Comparison of ENCODE assay signal across 12 cellular contexts in the genomic region with DNA sequence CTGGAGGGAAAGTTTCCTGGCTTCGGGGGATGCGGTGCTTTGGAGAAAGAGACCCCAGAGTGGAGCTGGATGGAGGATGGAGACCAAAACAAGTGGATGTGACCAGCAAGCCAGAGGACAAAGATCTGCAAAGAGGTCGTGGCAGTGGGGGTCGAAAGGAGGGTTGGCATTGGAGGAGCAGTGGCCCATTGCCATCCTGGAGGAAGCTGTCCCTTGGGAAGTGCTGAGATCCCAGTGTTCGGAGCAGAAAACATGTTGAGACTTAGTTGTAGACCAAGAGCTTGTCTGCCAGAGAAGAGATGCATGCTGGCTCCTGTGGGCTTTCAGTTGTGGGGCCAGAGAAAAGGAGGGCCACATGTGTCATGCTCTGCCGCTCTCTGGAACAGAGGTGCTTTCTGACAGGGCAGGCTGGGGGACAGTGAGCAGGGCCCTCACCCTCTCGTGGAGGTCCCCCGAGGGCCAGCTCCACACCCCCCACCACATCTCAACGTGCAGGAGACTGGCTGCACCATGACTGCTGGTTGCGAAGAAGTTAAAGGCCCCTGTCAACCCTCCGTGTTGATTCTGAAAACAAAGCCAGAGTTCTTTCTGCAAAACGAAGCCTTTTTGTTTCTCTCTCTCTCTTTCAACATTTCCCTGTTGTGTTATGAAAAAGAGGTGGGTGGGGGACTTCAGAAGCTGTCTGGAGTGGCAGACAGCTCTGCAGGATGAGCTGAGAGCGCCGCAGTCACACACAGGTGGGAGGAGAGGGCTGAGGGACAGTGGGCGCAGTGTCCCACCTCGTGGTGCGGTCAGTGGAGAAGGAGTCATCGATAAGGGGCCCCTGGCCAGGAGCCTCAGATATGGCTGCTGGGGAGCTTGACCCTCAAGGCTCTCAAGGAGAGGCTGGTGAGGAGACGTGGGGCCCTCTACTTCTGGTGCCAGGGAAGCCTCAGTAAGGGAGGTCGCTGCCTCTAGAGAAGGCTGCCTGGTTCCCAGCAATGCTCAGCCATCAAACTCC.
DNase-seq lines count a peak whose midpoint lies in the region; ATAC-seq, FAIRE-seq and TF ChIP-seq lines count a peak whose summit lies in the region.
"Had no signal": no experiment of that assay in that cellular context is flagged by ENCODE, and none has a peak within 500 bp of the region (broad histone marks: within the 10 kb centered on the region; RNA-seq: fewer than 3 reads in every experiment).

No MANE protein-coding gene starts in this region.

- H3K4me3 ChIP-seq in hepatocyte = no peak overlapping the region
- no peak overlapping the region for H3K4me3 ChIP-seq in small intestine (ENCODE audit: low read depth in 1 of 2, low read length in 2 of 2)
- H3K4me3 ChIP-seq: SK-N-MC had no signal

- ATAC-seq in HG02610 (IDR thresholded peaks at IDR 0.05; ENCODE audit: unreplicated experiment) (peak; percentile 57), GM21367 (IDR thresholded peaks at IDR 0.05; ENCODE audit: unreplicated experiment) (no peak)
- peak; percentile 85 for ATAC-seq in stimulated activated memory B cell treated with anti-CD40 and anti-IgM and Interleukin-4, amounts not matched to agents 10 μg/mL and 1 μg/mL and 100 μg/mL, for 72 hours

- no peak overlapping the region for H3K4me2 ChIP-seq in hepatocyte

- H3K36me3 Mint-ChIP-seq in activated T-cell treated with anti-CD3 and anti-CD28 coated beads, Interleukin-2, amount 50 U/mL, for 24 hours (ENCODE audit: low read depth) = no peaks in the 10 kb centered on the region
- H3K36me3 Mint-ChIP-seq in stimulated activated memory B cell treated with anti-CD40 and anti-IgM and Interleukin-4, amounts not matched to agents 10 μg/mL and 1 μg/mL and 100 μg/mL, for 72 hours = peaks cover 7% of the 10 kb centered on the region

- H2AFZ ChIP-seq in hepatocyte = no peak overlapping the region

- peaks cover 84% of the 10 kb centered on the region for H3K27me3 Mint-ChIP-seq in activated T-cell treated with anti-CD3 and anti-CD28 coated beads, Interleukin-2, amount 50 U/mL, for 24 hours
- peaks cover 40% of the 10 kb centered on the region for H3K27me3 Mint-ChIP-seq in stimulated activated memory B cell treated with anti-CD40 and anti-IgM and Interleukin-4, amounts not matched to agents 10 μg/mL and 1 μg/mL and 100 μg/mL, for 72 hours

- H3K27ac ChIP-seq in hepatocyte (no peak overlapping the region), small intestine (ENCODE audit: low read depth in 1 of 2, low read length in 1 of 2) (no peak overlapping the region)
- H3K27ac ChIP-seq: SK-N-MC had no signal

- peak overlapping the region; percentile 18 for H3K27ac Mint-ChIP-seq in activated T-cell treated with anti-CD3 and anti-CD28 coated beads, Interleukin-2, amount 50 U/mL, for 24 hours
- peak overlapping the region; percentile 92 for H3K27ac Mint-ChIP-seq in stimulated activated memory B cell treated with anti-CD40 and anti-IgM and Interleukin-4, amounts not matched to agents 10 μg/mL and 1 μg/mL and 100 μg/mL, for 72 hours

- DNase-seq in activated T-cell treated with anti-CD3 and anti-CD28 coated beads, Interleukin-2, amount 50 U/mL, for 24 hours = peak; percentile 58
- no peak for DNase-seq in activated T-cell treated with anti-CD3 and anti-CD28 coated beads, Interleukin-2, amount 50 U/mL, for 1 hour
- peak; percentile 55 to 57 for DNase-seq in activated T-cell treated with anti-CD3 and anti-CD28 coated beads, Interleukin-2, amount 50 U/mL, for 48 hours
- no peak for DNase-seq in hepatocyte (ENCODE audit: low spot score)
- no peak for DNase-seq in small intestine
- DNase-seq: cortex of kidney, glutamatergic neuron, HCEC 1CT had no signal

- H3K27me3 ChIP-seq in hepatocyte (no peaks in the 10 kb centered on the region), small intestine (ENCODE audit: control insufficient read depth in 2 of 2, insufficient read depth in 2 of 2, low read length in 2 of 2) (no peaks in the 10 kb centered on the region)

- no peak for FAIRE-seq in small intestine (lab: Jason Lieb, UNC)

- H4K20me1 ChIP-seq in hepatocyte (ENCODE audit: insufficient read depth, poor library complexity, severe bottlenecking) = no peaks in the 10 kb centered on the region

- peak overlapping the region; percentile 33 for H3K4me3 Mint-ChIP-seq in activated T-cell treated with anti-CD3 and anti-CD28 coated beads, Interleukin-2, amount 50 U/mL, for 24 hours
- peak overlapping the region; percentile 34 for H3K4me3 Mint-ChIP-seq in stimulated activated memory B cell treated with anti-CD40 and anti-IgM and Interleukin-4, amounts not matched to agents 10 μg/mL and 1 μg/mL and 100 μg/mL, for 72 hours

- H3K9me3 Mint-ChIP-seq in activated T-cell treated with anti-CD3 and anti-CD28 coated beads, Interleukin-2, amount 50 U/mL, for 24 hours = peaks cover 17% of the 10 kb centered on the region
- H3K9me3 Mint-ChIP-seq in stimulated activated memory B cell treated with anti-CD40 and anti-IgM and Interleukin-4, amounts not matched to agents 10 μg/mL and 1 μg/mL and 100 μg/mL, for 72 hours = peaks cover 10% of the 10 kb centered on the region

- H3K4me1 Mint-ChIP-seq in activated T-cell treated with anti-CD3 and anti-CD28 coated beads, Interleukin-2, amount 50 U/mL, for 24 hours (ENCODE audit: low read depth) = peaks cover 34% of the 10 kb centered on the region
- peaks cover 32% of the 10 kb centered on the region for H3K4me1 Mint-ChIP-seq in stimulated activated memory B cell treated with anti-CD40 and anti-IgM and Interleukin-4, amounts not matched to agents 10 μg/mL and 1 μg/mL and 100 μg/mL, for 72 hours

- no peaks in the 10 kb centered on the region for H3K79me2 ChIP-seq in hepatocyte

- H3K9me3 ChIP-seq in hepatocyte (ENCODE audit: low read depth) (no peaks in the 10 kb centered on the region), small intestine (ENCODE audit: control insufficient read depth, low read depth) (no peaks in the 10 kb centered on the region)

- H3K4me1 ChIP-seq in hepatocyte (ENCODE audit: insufficient read depth) = peaks cover 4% of the 10 kb centered on the region
- H3K4me1 ChIP-seq in small intestine (ENCODE audit: control insufficient read depth in 2 of 2, insufficient read depth in 1 of 2, low read depth in 1 of 2, low read length in 1 of 2) = no peaks in the 10 kb centered on the region

- 88% methylated on average over 20 of the region's 20 CpGs for WGBS in hepatocyte (ENCODE audit: low lambda C conversion rate, missing lambda C conversion rate)
- 76 to 78% (median 77%) methylated on average over 20 of the region's 20 CpGs for WGBS in small intestine, 3 donors

- no peaks in the 10 kb centered on the region for H3K9me2 ChIP-seq in hepatocyte (replicated peaks; ENCODE audit: insufficient read depth)

- H3K36me3 ChIP-seq in hepatocyte (replicated peaks; ENCODE audit: insufficient read depth, low read depth) = no peaks in the 10 kb centered on the region
- H3K36me3 ChIP-seq in small intestine (ENCODE audit: control insufficient read depth in 2 of 2, insufficient read depth in 2 of 2, low read length in 2 of 2) = no peaks in the 10 kb centered on the region

- TF ChIP-seq CTCF in hepatocyte (IDR thresholded peaks at IDR 0.05; ENCODE audit: poor library complexity) = no peak

Comparison
In these comparisons a context has a peak if more than half of its experiments do, and no peak if none do; other contexts are left out.
1. DNase-seq: peak in activated T-cell treated with anti-CD3 and anti-CD28 coated beads, Interleukin-2, amount 50 U/mL, for 24 hours (single experiment) and activated T-cell treated with anti-CD3 and anti-CD28 coated beads, Interleukin-2, amount 50 U/mL, for 48 hours (2 of 2); none in activated T-cell treated with anti-CD3 and anti-CD28 coated beads, Interleukin-2, amount 50 U/mL, for 1 hour (single experiment), hepatocyte (single experiment) and small intestine (single experiment).